In genomic region chr14:24232645-24233537, GRCh38 we compare ENCODE assay signal across 8 cellular contexts. TPM values are rescaled to one million over a fixed set of nuclear protein-coding genes. Genes with fewer than 3 reads are reported as not detected.
A peak's percentile ranks its signal among the peaks of the same experiment; 100 is the strongest.
DNase-seq lines count a peak whose midpoint lies in the region; ATAC-seq and TF ChIP-seq lines count a peak whose summit lies in the region.

Gene GMPR2 (plus strand): TSS chr14:24232929. CDS start chr14:24233254, 325 bp downstream.

- CTCF ChIA-PET in Caco-2 (lab: Charles Lee) = interaction anchor here (1.8 kb wide), 1 partner anchor 10 kb away, joined by 7 read pairs; the partner anchor contains the start of gene TINF2

- H3K27ac Mint-ChIP-seq in Caco-2 (ENCODE audit: unreplicated experiment) (peak within 1 kb of the TSS; percentile 85), memory B cell (peak within 1 kb of the TSS; percentile 85)

- intact Hi-C loops in Caco-2 (cut with micrococcal nuclease; ENCODE audit: unreplicated experiment) (loop anchor here (1.0 kb wide), 2 partner anchors 9 to 17 kb away; partner anchors contain the start of genes MDP1 and TINF2), transverse colon (cut with DNase I; ENCODE audit: low total_unique reads) (loop anchor here (5.0 kb wide), 1 partner anchor 209 kb away; the partner anchor contains the start of gene SDR39U1)

- H3K4me1 ChIP-seq in Caco-2 (no peaks in the 10 kb centered on the region), transverse colon (peaks cover 16 to 29% (median 23%) of the 10 kb centered on the region in 4 donors)

- no peak for TF ChIP-seq EP300 in transverse colon (IDR thresholded peaks at IDR 0.05; ENCODE audit: low read depth)

- H3K4me1 Mint-ChIP-seq in Caco-2 (ENCODE audit: low read depth, unreplicated experiment) (peaks cover 3% of the 10 kb centered on the region), memory B cell (peaks cover 28% of the 10 kb centered on the region)

- H3K4me3 Mint-ChIP-seq in Caco-2 (ENCODE audit: unreplicated experiment) (peak within 1 kb of the TSS; percentile 81), memory B cell (peak within 1 kb of the TSS; percentile 93)

- H3K4me3 ChIP-seq in Caco-2 (ENCODE audit: low read depth, low read length) = peak within 1 kb of the TSS; percentile 76
- peak within 1 kb of the TSS; percentile 55 to 87 (median 74) for H3K4me3 ChIP-seq in transverse colon

- BruUV-seq in Caco-2 (replicated peaks; lab: Mats Ljungman, UMichigan) = TSS peak; percentile 71

- H3K36me3 ChIP-seq in Caco-2 (ENCODE audit: control insufficient read depth, insufficient read depth, low read length) = peaks cover 3% of the 10 kb centered on the region; the same call in 1 of the 2 replicates
- H3K36me3 ChIP-seq in transverse colon = peaks cover 0 to 12% (median 6%) of the 10 kb centered on the region in 4 donors

- in situ Hi-C loops in GM18951 (cut with MboI; ENCODE audit: low sequenced_read_pairs, unreplicated experiment) = no loop called here
- in situ Hi-C loops in transverse colon (cut with MboI; ENCODE audit: low pct_ligation_motif_present in 1 of 4, low pct_unique_long_range_greater_than_20kb in 1 of 4, low sequenced_read_pairs in 3 of 4) = loop anchor here in 3 of 4 donors (25.0 kb wide), 1 partner anchor 204 kb away; the partner anchor contains the start of genes CBLN3 (in 3 of the 3), KHNYN (in 3 of the 3) and SDR39U1 (in 3 of the 3)

- TF ChIP-seq CTCF in Caco-2 (IDR thresholded peaks at IDR 0.05; ENCODE audit: insufficient read depth in 1 of 2, low read depth in 1 of 2, low read length in 1 of 2, severe bottlenecking in 1 of 2, unreplicated experiment in 1 of 2) (no peak), transverse colon (IDR thresholded peaks at IDR 0.05) (no peak)

- peaks cover 32% of the 10 kb centered on the region for H3K36me3 Mint-ChIP-seq in Caco-2 (ENCODE audit: insufficient read depth, unreplicated experiment)
- H3K36me3 Mint-ChIP-seq in memory B cell = peaks cover 23% of the 10 kb centered on the region

- WGBS in transverse colon (ENCODE audit: low coverage in 1 of 2), 2 donors = 5 to 71% methylated on average over 1 to 38 of the region's 38 CpGs

- no peaks in the 10 kb centered on the region for H3K27me3 ChIP-seq in Caco-2 (replicated peaks; ENCODE audit: control insufficient read depth, insufficient read depth, low read length)
- no peaks in the 10 kb centered on the region for H3K27me3 ChIP-seq in transverse colon

- POLR2A ChIA-PET in Caco-2 (lab: Charles Lee) = interaction anchor here (1.8 kb wide), 1 partner anchor 10 kb away, joined by 20 read pairs; the partner anchor contains the start of gene TINF2

- H3K27ac ChIP-seq in transverse colon = peak within 1 kb of the TSS; percentile 86 to 96 (median 92)

- TF ChIP-seq POLR2A in GM18951 (IDR thresholded peaks at IDR 0.05; ENCODE audit: extremely low read depth, insufficient read depth, insufficient read length) = peak; percentile 60
- peak; percentile 22 for TF ChIP-seq POLR2A in transverse colon (IDR thresholded peaks at IDR 0.05)

- no peaks in the 10 kb centered on the region for H3K9me3 Mint-ChIP-seq in Caco-2 (ENCODE audit: unreplicated experiment)
- no peaks in the 10 kb centered on the region for H3K9me3 Mint-ChIP-seq in memory B cell

- DNase-seq in Caco-2 (no peak), dermis microvascular lymphatic vessel endothelial cell (ENCODE audit: low read depth in 2 of 2) (peak in 1 of 2 donors; percentile 24), memory B cell (ENCODE audit: low spot score in 2 of 2) (no peak), transverse colon (no peak), D341Med (ENCODE audit: low spot score) (no peak)

- ATAC-seq in HG03095 (IDR thresholded peaks at IDR 0.05; ENCODE audit: unreplicated experiment) (peak; percentile 46), memory B cell (ENCODE audit: low read depth) (peak; percentile 43)

- no peaks in the 10 kb centered on the region for H3K27me3 Mint-ChIP-seq in Caco-2 (ENCODE audit: insufficient read depth, unreplicated experiment)
- H3K27me3 Mint-ChIP-seq in memory B cell = no peaks in the 10 kb centered on the region

- H3K9me3 ChIP-seq in Caco-2 = no peaks in the 10 kb centered on the region
- H3K9me3 ChIP-seq in transverse colon = no peaks in the 10 kb centered on the region

TF ChIP-seq in PFSK-1, 5 proteins besides CTCF, POLR2A, EP300 and RAD21:
- TF ChIP-seq SIN3A (IDR thresholded peaks at IDR 0.05; ENCODE audit: borderline replicate concordance, insufficient read depth, low read length) (peak; percentile 35; the same call in 1 of the 2 replicates), TAF1 (IDR thresholded peaks at IDR 0.05; ENCODE audit: borderline replicate concordance, insufficient read depth, low read length) (no peak), FOXP2 (optimal IDR thresholded peaks at IDR 0.05; ENCODE audit: borderline replicate concordance, extremely low read depth, extremely low read length, insufficient read depth) (no peak), POLR2AphosphoS5 (IDR thresholded peaks at IDR 0.05; ENCODE audit: low read depth, low read length) (peak; percentile 12; the same call in 1 of the 2 replicates), REST (IDR thresholded peaks at IDR 0.05; ENCODE audit: insufficient read depth in 1 of 2, low read depth in 2 of 2, low read length in 2 of 2) (no peak)

RNA-seq across cellular contexts. Expression of gene GMPR2, which starts in this region (rescaled TPM):
- total RNA-seq in Caco-2 (2022) (76.9 and 80.1 TPM in 2 replicates), dermis microvascular lymphatic vessel endothelial cell (81.9 and 90.5 TPM in 2 replicates), transverse colon (10 to 100 TPM in 3 of 4 donors, 1 to 10 TPM in 1; 4.2 to 72.5 (median 46.3) TPM)
- polyA plus RNA-seq in PFSK-1 (2012; ENCODE audit: insufficient read length, low read depth) = 33.2 TPM
